10 cellular contexts compared by ENCODE assay signal in genomic region chr11:8732748-8733241, GRCh38. TPM values are rescaled to one million over a fixed set of nuclear protein-coding genes. Genes with fewer than 3 reads are reported as not detected.
DNase-seq lines count a peak whose midpoint lies in the region; ATAC-seq and TF ChIP-seq lines count a peak whose summit lies in the region.
"Had no signal": no experiment of that assay in that cellular context is flagged by ENCODE, and none has a peak within 500 bp of the region (broad histone marks: within the 10 kb centered on the region; RNA-seq: fewer than 3 reads in every experiment).

No MANE protein-coding gene starts in this region.

- H3K9me3 Mint-ChIP-seq in progenitor cell of endocrine pancreas (ENCODE audit: low read depth) = no peaks in the 10 kb centered on the region

- H3K27me3 Mint-ChIP-seq in progenitor cell of endocrine pancreas = no peaks in the 10 kb centered on the region

- no peaks in the 10 kb centered on the region for H3K36me3 ChIP-seq in H7 (replicated peaks; ENCODE audit: control insufficient read depth, insufficient read depth, low read length)

- H3K27ac ChIP-seq in coronary artery = peak overlapping the region; percentile 58 to 86
- H3K27ac ChIP-seq: VCaP had no signal

- no peak for TF ChIP-seq CTCF in AG10803 (conservative IDR thresholded peaks at IDR 0.05; ENCODE audit: low read length)
- no peak for TF ChIP-seq CTCF in coronary artery (IDR thresholded peaks at IDR 0.05)
- TF ChIP-seq CTCF in GM13977 (IDR thresholded peaks at IDR 0.05; ENCODE audit: extremely low read depth, insufficient read depth, missing control alignments) = no peak
- TF ChIP-seq CTCF in progenitor cell of endocrine pancreas (IDR thresholded peaks at IDR 0.05; ENCODE audit: unreplicated experiment) = no peak

- H3K4me3 Mint-ChIP-seq in progenitor cell of endocrine pancreas (ENCODE audit: low read depth) = no peak overlapping the region

- peaks cover 13% of the 10 kb centered on the region for H3K36me3 Mint-ChIP-seq in progenitor cell of endocrine pancreas (ENCODE audit: insufficient read depth)

- no peak overlapping the region for H3K27ac Mint-ChIP-seq in progenitor cell of endocrine pancreas

- in situ Hi-C loops in GM13977 (cut with MboI; ENCODE audit: low pct_unique_long_range_greater_than_20kb, low sequenced_read_pairs, unreplicated experiment) = no loop called here

- H3K4me3 ChIP-seq in AG10803 (ENCODE audit: low read length) (no peak overlapping the region), coronary artery (peak overlapping the region; percentile 17), H7 (ENCODE audit: insufficient read depth, low read depth, low read length) (no peak overlapping the region)

- peak; percentile 6 for ATAC-seq in HG03460 (IDR thresholded peaks at IDR 0.05; ENCODE audit: unreplicated experiment)
- no peak for ATAC-seq in GM19397 (IDR thresholded peaks at IDR 0.05; ENCODE audit: unreplicated experiment)

- peaks cover 12% of the 10 kb centered on the region for H3K4me1 Mint-ChIP-seq in progenitor cell of endocrine pancreas (ENCODE audit: low read depth)

- no peaks in the 10 kb centered on the region for H3K27me3 ChIP-seq in H7 (ENCODE audit: control insufficient read depth, insufficient read depth, low read length)

- DNase-seq in AG10803 (ENCODE audit: low read depth) (peak; percentile 92), coronary artery (ENCODE audit: low spot score) (peak; percentile 94), mucosa of gallbladder (ENCODE audit: low spot score) (peak; percentile 52), GM13977 (ENCODE audit: low spot score) (no peak), progenitor cell of endocrine pancreas (ENCODE audit: low spot score, unreplicated experiment) (no peak), H7 (no peak)
- DNase-seq: DND-41 had no signal

RNA-seq across cellular contexts. Expression of gene RPL27A, which starts 50.2 kb away (rescaled TPM):
- total RNA-seq in mucosa of gallbladder (513 TPM), progenitor cell of endocrine pancreas (731 and 748 TPM in 2 replicates)
- total RNA-seq in H7 (2014; rRNA removed; shearing (Covaris generic)) = 901 and 1,070 TPM in 2 replicates

RNA-seq across cellular contexts. Expression of gene TRIM66, which starts 50.3 kb away (rescaled TPM):
- total RNA-seq in mucosa of gallbladder (7.1 TPM), progenitor cell of endocrine pancreas (9.2 and 9.4 TPM in 2 replicates)
- total RNA-seq in H7 (2014; rRNA removed; shearing (Covaris generic)) = 0.83 and 0.96 TPM in 2 replicates

Comparison
In these comparisons a context has a peak if more than half of its experiments do, and no peak if none do; other contexts are left out.
1. DNase-seq: peak in AG10803 (single experiment), coronary artery (single experiment) and mucosa of gallbladder (single experiment); none in GM13977 (single experiment), progenitor cell of endocrine pancreas (single experiment) and H7 (single experiment).